ENCODE assay signal across 17 cellular contexts in the genomic region with DNA sequence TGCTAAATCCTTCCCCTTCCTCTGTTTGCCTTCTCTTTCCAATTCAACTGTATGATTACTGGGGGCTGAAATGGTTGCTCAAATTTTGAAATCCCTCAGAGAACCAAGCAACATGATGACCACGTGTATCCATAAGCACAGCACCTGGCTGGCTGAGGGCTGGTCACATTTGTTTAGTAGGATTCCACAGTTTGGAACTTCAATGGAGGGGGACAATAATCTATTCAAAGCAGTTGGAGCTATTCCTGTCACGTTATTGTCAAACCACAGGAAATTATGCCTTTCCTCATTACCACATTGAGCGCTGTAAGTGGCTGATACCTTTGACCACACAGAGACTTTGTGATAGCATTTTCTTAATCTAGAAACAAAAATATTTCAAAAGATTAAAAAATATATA. TPM values are rescaled to one million over a fixed set of nuclear protein-coding genes. Genes with fewer than 3 reads are reported as not detected.
A peak's percentile ranks its signal among the peaks of the same experiment; 100 is the strongest.
DNase-seq lines count a peak whose midpoint lies in the region; ATAC-seq and TF ChIP-seq lines count a peak whose summit lies in the region.
"Had no signal": no experiment of that assay in that cellular context is flagged by ENCODE, and none has a peak within 500 bp of the region (broad histone marks: within the 10 kb centered on the region; RNA-seq: fewer than 3 reads in every experiment).

No MANE protein-coding gene starts in this region.

- no peaks in the 10 kb centered on the region for H3K27me3 Mint-ChIP-seq in chondrocyte (ENCODE audit: low read depth)

- DNase-seq in left ventricle myocardium inferior: no peak
- DNase-seq in left cardiac atrium: no peak
- peak; percentile 79 for DNase-seq in OCI-M1 (lab: John Stamatoyannopoulos, UW)
- no peak for DNase-seq in chondrocyte (ENCODE audit: low spot score)
- DNase-seq in NCI-H1694 treated with DMSO at 0.1 percent for 48 hours (lab: John Stamatoyannopoulos, UW): no peak
- DNase-seq in NCI-H2029 (lab: John Stamatoyannopoulos, UW): no peak
- no peak for DNase-seq in DMS 273 treated with DMSO at 0.1 percent for 48 hours (lab: John Stamatoyannopoulos, UW)
- no peak for DNase-seq in activated CD8-positive, alpha-beta memory T cell treated with anti-CD3 and anti-CD28 coated beads for 24 hours
- DNase-seq: activated T-cell treated with anti-CD3 and anti-CD28 coated beads, Interleukin-2, amount 50 U/mL, for 1 hour; C1 segment of cervical spinal cord; HFFc6; kidney; NCI-H1092; NCI-H82; pancreas; stimulated activated CD4-positive, alpha-beta T cell treated with anti-CD3 and anti-CD28 coated beads, Interleukin-2, amount 100 ng/mL, for 48 hours; substantia nigra had no signal

- no peaks in the 10 kb centered on the region for H3K4me1 ChIP-seq in left ventricle myocardium inferior

- peaks cover 6% of the 10 kb centered on the region for H3K36me3 ChIP-seq in left ventricle myocardium inferior
- H3K36me3 ChIP-seq: pancreas had no signal

- H3K9me3 Mint-ChIP-seq in chondrocyte (ENCODE audit: low read depth): peaks cover 14% of the 10 kb centered on the region
- H3K9me3 Mint-ChIP-seq: HFFc6 had no signal

- H3K4me1 Mint-ChIP-seq in chondrocyte (ENCODE audit: low read depth): peaks cover 49% of the 10 kb centered on the region

- no peaks in the 10 kb centered on the region for H3K27me3 ChIP-seq in left ventricle myocardium inferior (ENCODE audit: low read depth)
- H3K27me3 ChIP-seq: pancreas had no signal

- H3K36me3 Mint-ChIP-seq in chondrocyte (ENCODE audit: low read depth): peaks cover 10% of the 10 kb centered on the region

- no peaks in the 10 kb centered on the region for H3K9me3 ChIP-seq in left ventricle myocardium inferior (replicated peaks)
- H3K9me3 ChIP-seq: pancreas had no signal

- H3K27ac ChIP-seq in left ventricle myocardium inferior (replicated peaks): peak overlapping the region; percentile 46
- H3K27ac ChIP-seq: pancreas had no signal

- H3K27ac Mint-ChIP-seq in chondrocyte (ENCODE audit: unreplicated experiment): peak overlapping the region; percentile 42
- H3K27ac Mint-ChIP-seq: HFFc6 had no signal

- no peak overlapping the region for H3K4me3 Mint-ChIP-seq in chondrocyte (ENCODE audit: unreplicated experiment)
- H3K4me3 Mint-ChIP-seq: HFFc6 had no signal

- TF ChIP-seq CTCF in left ventricle myocardium inferior (IDR thresholded peaks at IDR 0.05; ENCODE audit: borderline replicate concordance) (no peak), chondrocyte (IDR thresholded peaks at IDR 0.05) (no peak)

- no peak for ATAC-seq in left cardiac atrium
- ATAC-seq: pancreas had no signal

- intact Hi-C loops in left ventricle myocardium inferior (cut with micrococcal nuclease) (no loop called here), left cardiac atrium (cut with DNase I) (no loop called here)

- H3K4me3 ChIP-seq in left ventricle myocardium inferior: no peak overlapping the region
- H3K4me3 ChIP-seq: pancreas had no signal

RNA-seq across cellular contexts. Expression of a gene that starts 7.0 kb away (rescaled TPM):
- total RNA-seq in left ventricle myocardium inferior (955 TPM), left cardiac atrium (1,000 to 10,000 TPM; 1,546 to 1,715 TPM), chondrocyte (1,769 to 3,180 TPM (median 3,093 TPM) in 3 replicates)
